ENCODE assay signal across 26 cellular contexts in the genomic region with DNA sequence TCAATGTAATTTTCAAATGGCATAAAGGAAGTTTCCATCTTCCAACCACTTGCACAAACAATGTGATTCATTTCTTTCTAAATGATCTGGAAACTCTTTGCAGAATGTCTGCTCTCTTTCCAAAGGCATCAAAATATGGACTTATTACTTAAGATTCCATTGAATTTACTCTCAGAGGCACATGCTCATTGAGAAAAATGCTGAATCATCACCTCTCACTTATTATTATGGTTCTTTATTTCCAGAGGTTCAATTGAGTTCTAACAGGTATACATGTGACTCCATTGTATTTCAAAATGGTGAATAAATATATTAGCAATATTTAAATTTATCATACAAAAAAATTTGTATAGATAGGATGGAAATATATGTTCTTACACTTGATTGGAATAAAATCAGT.
"Had no signal": no experiment of that assay in that cellular context is flagged by ENCODE, and none has a peak within 500 bp of the region (broad histone marks: within the 10 kb centered on the region; RNA-seq: fewer than 3 reads in every experiment).

No MANE protein-coding gene starts in this region.

- FAIRE-seq: TTC549 had no signal

- H3K9me3 ChIP-seq: ascending aorta, body of pancreas, breast epithelium, SJSA1, SK-N-SH had no signal

- ATAC-seq: activated CD8-positive, alpha-beta T cell treated with anti-CD3 and anti-CD28 coated beads for 36 hours; activated T-cell treated with anti-CD3 and anti-CD28 coated beads, Interleukin-2, amount 50 U/mL, for 72 hours; activated T-helper 17 cell treated with anti-CD3 and anti-CD28 coated beads, Interleukin-2, amount 50 U/mL, for 72 hours; body of pancreas; Panc1 had no signal

- H3K4me1 ChIP-seq: ascending aorta, body of pancreas, breast epithelium, SJSA1 had no signal

- H3K9ac ChIP-seq: SK-N-SH had no signal

- H3K27ac ChIP-seq: ascending aorta, body of pancreas, breast epithelium, SJSA1 had no signal

- DNase-seq: activated CD4-positive, alpha-beta T cell treated with anti-CD3 and anti-CD28 coated beads, Interleukin-2, amount 10 ng/mL, durations not matched to agents 24 days and 14 days; activated CD4-positive, alpha-beta T cell treated with anti-CD3 and anti-CD28 coated beads, Interleukin-2, amount 50 U/mL, for 4 hours; activated CD8-positive, alpha-beta T cell treated with anti-CD3 and anti-CD28 coated beads for 36 hours; activated effector memory CD4-positive, alpha-beta T cell treated with anti-CD3 and anti-CD28 coated beads, Interleukin-2, amount 50 U/mL, for 16 hours; activated naive CD4-positive, alpha-beta T cell; activated naive CD4-positive, alpha-beta T cell treated with anti-CD3 and anti-CD28 coated beads, Interleukin-2, amount 50 U/mL, for 16 hours; activated naive CD8-positive, alpha-beta T cell treated with anti-CD3 and anti-CD28 coated beads for 36 hours; activated T-cell treated with anti-CD3 and anti-CD28 coated beads, Interleukin-2, amount 50 U/mL, for 1 hour; activated T-cell treated with anti-CD3 and anti-CD28 coated beads, Interleukin-2, amount 50 U/mL, for 72 hours; amygdala; body of pancreas; NCI-H1105; NCI-H1417 treated with DMSO at 0.1 percent for 48 hours; NCI-H187 treated with DMSO at 0.1 percent for 48 hours; NCI-H2081; NCI-H2171 treated with DMSO at 0.1 percent for 48 hours; NCI-H345; NCI-H524 treated with DMSO at 0.1 percent for 48 hours; SHP77 treated with DMSO at 0.1 percent for 48 hours; SK-N-SH had no signal

- H3K27me3 ChIP-seq: ascending aorta, body of pancreas, breast epithelium, SJSA1 had no signal

- H3K4me3 ChIP-seq: ascending aorta, body of pancreas, breast epithelium, SJSA1 had no signal

- H3K4me2 ChIP-seq: SK-N-SH had no signal

- H3K36me3 ChIP-seq: ascending aorta, breast epithelium, SJSA1 had no signal

- H3K9me2 ChIP-seq: SK-N-SH had no signal
